ENCODE assay signal across 17 cellular contexts in the genomic region with DNA sequence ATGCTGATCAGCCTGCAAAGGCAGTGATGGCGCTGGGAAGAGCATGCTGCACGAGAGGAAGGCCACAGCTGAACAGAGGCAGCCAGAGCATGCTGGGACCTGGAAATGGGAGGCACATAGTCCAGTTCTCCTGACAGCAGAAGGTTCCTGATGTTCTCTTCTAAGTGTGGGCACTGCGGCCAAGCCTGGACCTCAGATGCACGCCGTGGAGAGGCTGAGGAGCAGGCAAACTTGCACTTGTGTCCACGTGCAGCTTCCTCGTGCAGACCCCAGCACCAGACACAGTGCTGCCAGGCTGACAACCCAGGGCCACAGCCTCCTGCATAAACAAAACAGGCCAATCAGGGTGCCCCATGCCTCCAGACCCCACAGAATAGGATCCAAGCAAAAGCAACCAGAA.
DNase-seq lines count a peak whose midpoint lies in the region; ATAC-seq and TF ChIP-seq lines count a peak whose summit lies in the region.
"Had no signal": no experiment of that assay in that cellular context is flagged by ENCODE, and none has a peak within 500 bp of the region (broad histone marks: within the 10 kb centered on the region; RNA-seq: fewer than 3 reads in every experiment).

No MANE protein-coding gene starts in this region.

- peaks cover 0 to 21% (median 0%) of the 10 kb centered on the region in 4 donors for H3K27me3 ChIP-seq in esophagus muscularis mucosa
- H3K27me3 ChIP-seq in neural progenitor cell = no peaks in the 10 kb centered on the region
- H3K27me3 ChIP-seq: BLaER1 treated with 17β-estradiol and CSF1 and Interleukin-3, amounts not matched to agents 10 nM and 100 nM had no signal

- DNase-seq in GM13976 (ENCODE audit: low spot score) (peak; percentile 8), esophagus muscularis mucosa (ENCODE audit: extremely low spot score) (peak; percentile 83), neural progenitor cell (ENCODE audit: low spot score) (no peak), AG20443 (ENCODE audit: low spot score) (no peak), NCI-H2196 treated with DMSO at 0.1 percent for 48 hours (lab: John Stamatoyannopoulos, UW; ENCODE audit: unreplicated experiment) (no peak)
- DNase-seq in activated CD4-positive, alpha-beta T cell treated with anti-CD3 and anti-CD28 coated beads for 1 hour = no peak
- DNase-seq: 8988T; CD8-positive, alpha-beta T cell; DMS 273 treated with DMSO at 0.1 percent for 48 hours; DND-41; GOT3 had no signal

- H3K36me3 Mint-ChIP-seq in neural progenitor cell = no peaks in the 10 kb centered on the region
- H3K36me3 Mint-ChIP-seq: CD8-positive, alpha-beta T cell had no signal

- TF ChIP-seq CTCF in GM13976 (IDR thresholded peaks at IDR 0.05; ENCODE audit: borderline replicate concordance, control extremely low read depth, extremely low read depth, insufficient read depth, missing control alignments) (no peak), VCaP (conservative IDR thresholded peaks at IDR 0.05) (no peak), esophagus muscularis mucosa (IDR thresholded peaks at IDR 0.05) (no peak), neural progenitor cell (IDR thresholded peaks at IDR 0.05) (no peak)

- no peaks in the 10 kb centered on the region for H3K79me2 ChIP-seq in neural progenitor cell (ENCODE audit: low read depth)

- TF ChIP-seq EP300 in esophagus muscularis mucosa (IDR thresholded peaks at IDR 0.05) = no peak

- H3K4me1 ChIP-seq in esophagus muscularis mucosa = no peaks in the 10 kb centered on the region
- H3K4me1 ChIP-seq in neural progenitor cell = no peaks in the 10 kb centered on the region

- H3K27ac ChIP-seq in VCaP (peak overlapping the region; percentile 46), esophagus muscularis mucosa (replicated peaks in 1 of 4) (no peak overlapping the region), neural progenitor cell (no peak overlapping the region)
- H3K27ac ChIP-seq: BLaER1 treated with 17β-estradiol and CSF1 and Interleukin-3, amounts not matched to agents 10 nM and 100 nM; HL-60 had no signal

- ATAC-seq in HG03097 (IDR thresholded peaks at IDR 0.05; ENCODE audit: low FRiP score, unreplicated experiment) = no peak
- ATAC-seq: CD8-positive, alpha-beta T cell had no signal

- intact Hi-C loops in esophagus muscularis mucosa (cut with DNase I) = no loop called here

- H3K4me3 Mint-ChIP-seq in neural progenitor cell = peak overlapping the region; percentile 30
- H3K4me3 Mint-ChIP-seq: B cell; CD8-positive, alpha-beta T cell had no signal

- H3K9ac ChIP-seq in neural progenitor cell = no peak overlapping the region
- H3K9ac ChIP-seq: BLaER1 treated with 17β-estradiol and CSF1 and Interleukin-3, amounts not matched to agents 10 nM and 100 nM had no signal

- no peak overlapping the region for H3K4me2 ChIP-seq in neural progenitor cell
- H3K4me2 ChIP-seq: BLaER1 treated with 17β-estradiol and CSF1 and Interleukin-3, amounts not matched to agents 10 nM and 100 nM had no signal

- H3K4me1 Mint-ChIP-seq in neural progenitor cell = no peaks in the 10 kb centered on the region
- H3K4me1 Mint-ChIP-seq: B cell had no signal

- H3K9me3 ChIP-seq in esophagus muscularis mucosa (no peaks in the 10 kb centered on the region), neural progenitor cell (ENCODE audit: low read depth) (no peaks in the 10 kb centered on the region)
- H3K9me3 ChIP-seq: BLaER1 treated with 17β-estradiol and CSF1 and Interleukin-3, amounts not matched to agents 10 nM and 100 nM had no signal

- H3K9me3 Mint-ChIP-seq in neural progenitor cell = no peaks in the 10 kb centered on the region
- H3K9me3 Mint-ChIP-seq: CD8-positive, alpha-beta T cell had no signal

- H4K20me1 ChIP-seq in neural progenitor cell (ENCODE audit: low read depth) = no peaks in the 10 kb centered on the region

- no peak overlapping the region for H3K27ac Mint-ChIP-seq in neural progenitor cell
- H3K27ac Mint-ChIP-seq: B cell; CD8-positive, alpha-beta T cell had no signal

- 93% methylated on average over 5 of the region's 7 CpGs for WGBS in esophagus muscularis mucosa

- no peak overlapping the region for H2AFZ ChIP-seq in neural progenitor cell (replicated peaks)

- H3K27me3 Mint-ChIP-seq in neural progenitor cell (ENCODE audit: insufficient read depth, low read depth) = peaks cover 8% of the 10 kb centered on the region

- no peak for TF ChIP-seq POLR2A in esophagus muscularis mucosa (IDR thresholded peaks at IDR 0.05; ENCODE audit: low read depth)

- no peaks in the 10 kb centered on the region for H3F3A ChIP-seq in neural progenitor cell (ENCODE audit: low read depth)

- in situ Hi-C loops in GM13976 (cut with MboI; ENCODE audit: low sequenced_read_pairs, unreplicated experiment) = no loop called here

- H3K36me3 ChIP-seq in esophagus muscularis mucosa (no peaks in the 10 kb centered on the region), neural progenitor cell (no peaks in the 10 kb centered on the region)
- H3K36me3 ChIP-seq: BLaER1 treated with 17β-estradiol and CSF1 and Interleukin-3, amounts not matched to agents 10 nM and 100 nM had no signal

- H3K4me3 ChIP-seq in esophagus muscularis mucosa (no peak overlapping the region), neural progenitor cell (no peak overlapping the region)
- H3K4me3 ChIP-seq: BLaER1 treated with 17β-estradiol and CSF1 and Interleukin-3, amounts not matched to agents 10 nM and 100 nM; K562 had no signal

Comparison
In these comparisons a context has a peak if more than half of its experiments do, and no peak if none do; other contexts are left out.
1. DNase-seq: peak in GM13976 (single experiment) and esophagus muscularis mucosa (single experiment); none in neural progenitor cell (single experiment), AG20443 (single experiment), NCI-H2196 treated with DMSO at 0.1 percent for 48 hours (single experiment) and activated CD4-positive, alpha-beta T cell treated with anti-CD3 and anti-CD28 coated beads for 1 hour (single experiment).